In the genomic region with DNA sequence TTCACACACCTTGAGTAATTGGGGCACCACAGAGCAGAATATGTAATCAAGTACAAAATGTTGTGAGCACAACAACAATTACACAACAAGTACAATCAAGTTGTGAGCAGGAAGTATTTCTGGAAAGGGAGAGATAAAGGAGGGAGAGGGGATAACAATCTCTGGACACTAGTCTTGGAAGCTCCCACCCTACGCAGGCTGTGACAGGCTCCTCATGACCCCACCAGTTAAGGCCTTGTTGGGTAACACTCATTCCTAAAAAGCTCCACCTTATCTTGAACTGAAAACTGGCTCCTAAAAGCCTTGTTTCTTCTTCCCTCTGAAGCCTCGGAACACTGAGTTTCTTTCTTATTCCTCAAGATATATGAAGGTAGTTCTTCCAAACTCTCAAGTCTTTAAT, we compare ENCODE assay signal across 21 cellular contexts.
DNase-seq lines count a peak whose midpoint lies in the region; ATAC-seq, FAIRE-seq and TF ChIP-seq lines count a peak whose summit lies in the region.
"Had no signal": no experiment of that assay in that cellular context is flagged by ENCODE, and none has a peak within 500 bp of the region (broad histone marks: within the 10 kb centered on the region; RNA-seq: fewer than 3 reads in every experiment).

No MANE protein-coding gene starts in this region.

- H3K4me1 Mint-ChIP-seq in GM23338 (peaks cover 12% of the 10 kb centered on the region), nephron progenitor cell (peaks cover 80% of the 10 kb centered on the region)

- H3K4me3 Mint-ChIP-seq in GM23338 (no peak overlapping the region), nephron progenitor cell (no peak overlapping the region)
- H3K4me3 Mint-ChIP-seq: CD4-positive, alpha-beta memory T cell; H9; HFFc6 had no signal

- H3K79me2 ChIP-seq in GM23338 (replicated peaks; ENCODE audit: insufficient read depth) (no peaks in the 10 kb centered on the region), SU-DHL-6 (ENCODE audit: insufficient read depth, low read length) (no peaks in the 10 kb centered on the region)

- H3K36me3 Mint-ChIP-seq in GM23338 (ENCODE audit: low read depth) (no peaks in the 10 kb centered on the region), nephron progenitor cell (ENCODE audit: low read depth) (no peaks in the 10 kb centered on the region)
- H3K36me3 Mint-ChIP-seq: CD4-positive, alpha-beta memory T cell had no signal

- TF ChIP-seq CTCF in GM23338 (conservative IDR thresholded peaks at IDR 0.05; ENCODE audit: low read depth in 2 of 2), result no peak
- TF ChIP-seq CTCF in SU-DHL-6 (IDR thresholded peaks at IDR 0.05; ENCODE audit: insufficient read depth, low read length, poor library complexity, severe bottlenecking), result no peak
- no peak for TF ChIP-seq CTCF in nephron progenitor cell (IDR thresholded peaks at IDR 0.05)

- no peak overlapping the region for H3K4me2 ChIP-seq in GM23338
- peak overlapping the region; percentile 12 for H3K4me2 ChIP-seq in SU-DHL-6 (ENCODE audit: low read depth, low read length, poor library complexity, severe bottlenecking)

- no peak for ATAC-seq in GM23338
- ATAC-seq in GM18868 (IDR thresholded peaks at IDR 0.05; ENCODE audit: unreplicated experiment), result no peak
- no peak for ATAC-seq in HG02678 (IDR thresholded peaks at IDR 0.05; ENCODE audit: unreplicated experiment)
- ATAC-seq: HCT116 had no signal

- no peaks in the 10 kb centered on the region; the same call in 2 of the 3 replicates for H3K9me3 Mint-ChIP-seq in GM23338
- H3K9me3 Mint-ChIP-seq in nephron progenitor cell, result no peaks in the 10 kb centered on the region
- H3K9me3 Mint-ChIP-seq: H9 had no signal

- H3K27me3 Mint-ChIP-seq in GM23338 (ENCODE audit: insufficient read depth, low read depth, poor library complexity), result peaks cover 2% of the 10 kb centered on the region
- peaks cover 5% of the 10 kb centered on the region for H3K27me3 Mint-ChIP-seq in nephron progenitor cell (ENCODE audit: low read depth, poor library complexity)

- DNase-seq in GM23338 (ENCODE audit: low spot score), result no peak
- DNase-seq in nephron progenitor cell, result no peak
- no peak for DNase-seq in globus pallidus (ENCODE audit: low spot score)
- no peak for DNase-seq in H54 (ENCODE audit: insufficient read length, low spot score)
- DNase-seq: 8988T; C1 segment of cervical spinal cord; Calu3; CD4-positive, alpha-beta memory T cell; COR-L47; DMS53; DMS79 treated with DMSO at 0.1 percent for 48 hours; GF-D8; H9; HFFc6 had no signal

- TF ChIP-seq POLR2A in H54 (IDR thresholded peaks at IDR 0.05; ENCODE audit: low read depth, low read length), result no peak

- H3K9me2 ChIP-seq in GM23338 (ENCODE audit: insufficient read depth), result peaks cover 6% of the 10 kb centered on the region; the same call in 1 of the 2 replicates
- H3K9me2 ChIP-seq in SU-DHL-6 (replicated peaks; ENCODE audit: insufficient read depth, low read length), result no peaks in the 10 kb centered on the region

- H3K27ac ChIP-seq in GM23338 (ENCODE audit: low read depth), result no peak overlapping the region
- no peak overlapping the region for H3K27ac ChIP-seq in SU-DHL-6 (ENCODE audit: low read depth, low read length)

- no peaks in the 10 kb centered on the region for H3K9me3 ChIP-seq in SU-DHL-6 (ENCODE audit: insufficient read depth, low read length)

- H3F3A ChIP-seq in GM23338 (replicated peaks; ENCODE audit: low read depth) (no peaks in the 10 kb centered on the region), SU-DHL-6 (ENCODE audit: insufficient read depth) (peaks cover 20% of the 10 kb centered on the region)

- no peak overlapping the region for H3K9ac ChIP-seq in SU-DHL-6 (ENCODE audit: low read length)

- no peak overlapping the region for H3K4me3 ChIP-seq in GM23338
- H3K4me3 ChIP-seq in SU-DHL-6 (ENCODE audit: insufficient read depth, low read length, poor library complexity, severe bottlenecking), result no peak overlapping the region

- H3K27me3 ChIP-seq in GM23338 (ENCODE audit: insufficient read depth), result no peaks in the 10 kb centered on the region
- H3K27me3 ChIP-seq in SU-DHL-6 (ENCODE audit: low read length), result no peaks in the 10 kb centered on the region

- no peaks in the 10 kb centered on the region; the same call in 1 of the 2 replicates for H4K20me1 ChIP-seq in GM23338 (replicated peaks; ENCODE audit: insufficient read depth)
- H4K20me1 ChIP-seq in SU-DHL-6 (ENCODE audit: low read depth, low read length), result no peaks in the 10 kb centered on the region

- no peaks in the 10 kb centered on the region for H3K4me1 ChIP-seq in GM23338 (ENCODE audit: insufficient read depth)

- H3K27ac Mint-ChIP-seq in GM23338 (no peak overlapping the region), nephron progenitor cell (peak overlapping the region; percentile 1)
- H3K27ac Mint-ChIP-seq: CD4-positive, alpha-beta memory T cell; H9; HFFc6 had no signal

- no peak for FAIRE-seq in H54 (lab: Jason Lieb, UNC)
- FAIRE-seq: GM12891, GM18507, H1 had no signal

- H2AFZ ChIP-seq in GM23338, result peak overlapping the region; percentile 74; the same call in 1 of the 2 replicates
- H2AFZ ChIP-seq in SU-DHL-6 (ENCODE audit: low read depth, low read length, severe bottlenecking), result no peak overlapping the region

- H3K36me3 ChIP-seq in GM23338 (ENCODE audit: insufficient read depth), result no peaks in the 10 kb centered on the region
- H3K36me3 ChIP-seq in SU-DHL-6 (ENCODE audit: low read length), result no peaks in the 10 kb centered on the region

TF ChIP-seq in GM23338, 12 proteins besides CTCF, POLR2A, EP300 and RAD21 (continues in another document):
- TF ChIP-seq ZNF114 (CRISPR knock-in tag; IDR thresholded peaks at IDR 0.05) (no peak), STAT1 (IDR thresholded peaks at IDR 0.05; ENCODE audit: unreplicated experiment) (no peak), EZH2 (IDR thresholded peaks at IDR 0.05; ENCODE audit: low read depth, unreplicated experiment) (no peak), ETS1 (IDR thresholded peaks at IDR 0.05) (no peak), NANOG (IDR thresholded peaks at IDR 0.05; ENCODE audit: borderline replicate concordance) (no peak), POLR2AphosphoS5 (IDR thresholded peaks at IDR 0.05; ENCODE audit: low read depth) (no peak), JUNB (IDR thresholded peaks at IDR 0.05; ENCODE audit: unreplicated experiment) (no peak), EZH2phosphoT487 (IDR thresholded peaks at IDR 0.05; ENCODE audit: unreplicated experiment) (no peak)
